ENCODE assay signal across 8 cellular contexts in the genomic region with DNA sequence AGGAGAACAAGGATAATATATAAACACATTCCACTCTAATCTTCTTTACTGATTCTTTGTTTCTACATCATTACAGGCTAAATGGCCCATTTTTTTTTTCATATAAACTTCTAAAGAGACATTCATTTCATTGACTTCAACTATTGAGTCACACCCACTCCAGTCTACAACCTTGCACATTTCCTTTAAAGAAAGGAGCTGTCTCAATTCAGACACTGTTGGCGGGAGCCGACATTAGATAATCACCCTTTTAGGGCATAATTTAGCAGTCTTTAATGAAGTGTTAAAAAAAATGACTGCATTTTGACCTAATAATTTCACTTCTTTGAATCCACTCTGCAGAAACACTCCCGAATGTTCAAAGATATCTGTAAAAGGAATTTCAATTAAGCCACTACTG. TPM values are rescaled to one million over a fixed set of nuclear protein-coding genes. Genes with fewer than 3 reads are reported as not detected.
A peak's percentile ranks its signal among the peaks of the same experiment; 100 is the strongest.
DNase-seq lines count a peak whose midpoint lies in the region; ATAC-seq and TF ChIP-seq lines count a peak whose summit lies in the region.

No MANE protein-coding gene starts in this region.

- TF ChIP-seq CTCF in right atrium auricular region (IDR thresholded peaks at IDR 0.05), result no peak
- TF ChIP-seq CTCF in hepatocyte (IDR thresholded peaks at IDR 0.05; ENCODE audit: poor library complexity), result no peak

- no peaks in the 10 kb centered on the region for H3K36me3 ChIP-seq in right atrium auricular region
- H3K36me3 ChIP-seq in SJCRH30, result no peaks in the 10 kb centered on the region
- H3K36me3 ChIP-seq in hepatocyte (replicated peaks; ENCODE audit: insufficient read depth, low read depth), result no peaks in the 10 kb centered on the region

- DNase-seq in right atrium auricular region (ENCODE audit: low spot score) (no peak), Right ventricle myocardium inferior (ENCODE audit: missing footprints) (no peak), SJCRH30 (peak in 1 of 2 experiments; percentile 41), hepatocyte (ENCODE audit: low spot score) (no peak), NCI-H187 (lab: John Stamatoyannopoulos, UW) (no peak), GOT3 (lab: John Stamatoyannopoulos, UW) (no peak)

- peak overlapping the region; percentile 89 for H3K4me2 ChIP-seq in hepatocyte

- H3K4me1 ChIP-seq in right atrium auricular region, result peaks cover 0 to 24% of the 10 kb centered on the region in 2 donors
- H3K4me1 ChIP-seq in SJCRH30, result no peaks in the 10 kb centered on the region
- H3K4me1 ChIP-seq in hepatocyte (ENCODE audit: insufficient read depth), result peaks cover 7% of the 10 kb centered on the region

- no peaks in the 10 kb centered on the region for H3K9me3 ChIP-seq in right atrium auricular region
- H3K9me3 ChIP-seq in SJCRH30 (replicated peaks), result no peaks in the 10 kb centered on the region
- H3K9me3 ChIP-seq in hepatocyte (ENCODE audit: low read depth), result no peaks in the 10 kb centered on the region

- WGBS in hepatocyte (ENCODE audit: low lambda C conversion rate, missing lambda C conversion rate), result 40% methylated on average over 3 of the region's 3 CpGs

- H3K79me2 ChIP-seq in hepatocyte, result peaks cover 10% of the 10 kb centered on the region

- no peaks in the 10 kb centered on the region for H3K27me3 ChIP-seq in right atrium auricular region
- no peaks in the 10 kb centered on the region for H3K27me3 ChIP-seq in SJCRH30
- H3K27me3 ChIP-seq in hepatocyte, result no peaks in the 10 kb centered on the region

- no peaks in the 10 kb centered on the region for H3K9me2 ChIP-seq in hepatocyte (replicated peaks; ENCODE audit: insufficient read depth)

- no peaks in the 10 kb centered on the region for H4K20me1 ChIP-seq in hepatocyte (ENCODE audit: insufficient read depth, poor library complexity, severe bottlenecking)

- intact Hi-C loops in Right ventricle myocardium inferior (cut with DNase I), result loop anchor here (10.0 kb wide), 2 partner anchors 151 to 811 kb away; partner anchors contain the start of gene RAB32

- peak overlapping the region; percentile 38 for H2AFZ ChIP-seq in hepatocyte

- no peak for ATAC-seq in Right ventricle myocardium inferior
- ATAC-seq in HG03442 (IDR thresholded peaks at IDR 0.05; ENCODE audit: unreplicated experiment), result no peak
- no peak for ATAC-seq in HG03280 (IDR thresholded peaks at IDR 0.05; ENCODE audit: unreplicated experiment)

- H3K27ac ChIP-seq in right atrium auricular region, result peak overlapping the region in 1 of 2 donors; percentile 99
- peak overlapping the region; percentile 87 for H3K27ac ChIP-seq in SJCRH30
- H3K27ac ChIP-seq in hepatocyte, result peak overlapping the region; percentile 99

- H3K4me3 ChIP-seq in right atrium auricular region (peak overlapping the region; percentile 62 to 65), SJCRH30 (peak overlapping the region; percentile 78), hepatocyte (peak overlapping the region; percentile 76)

RNA-seq across cellular contexts. Expression of gene EPM2A, which starts 1.6 kb away (rescaled TPM):
- total RNA-seq in right atrium auricular region (10 to 100 TPM; 24.2 to 24.7 TPM), Right ventricle myocardium inferior (47.3 TPM), hepatocyte (6.4 and 9.3 TPM in 2 replicates)
- total RNA-seq in SJCRH30 (2014; rRNA removed; shearing (Covaris generic)), result 2.4 and 3.1 TPM in 2 replicates
- 6.9 and 7.2 TPM in 2 replicates for polyA plus RNA-seq in hepatocyte
